Comparison of ENCODE assay signal across 1 cellular context in the genomic region with DNA sequence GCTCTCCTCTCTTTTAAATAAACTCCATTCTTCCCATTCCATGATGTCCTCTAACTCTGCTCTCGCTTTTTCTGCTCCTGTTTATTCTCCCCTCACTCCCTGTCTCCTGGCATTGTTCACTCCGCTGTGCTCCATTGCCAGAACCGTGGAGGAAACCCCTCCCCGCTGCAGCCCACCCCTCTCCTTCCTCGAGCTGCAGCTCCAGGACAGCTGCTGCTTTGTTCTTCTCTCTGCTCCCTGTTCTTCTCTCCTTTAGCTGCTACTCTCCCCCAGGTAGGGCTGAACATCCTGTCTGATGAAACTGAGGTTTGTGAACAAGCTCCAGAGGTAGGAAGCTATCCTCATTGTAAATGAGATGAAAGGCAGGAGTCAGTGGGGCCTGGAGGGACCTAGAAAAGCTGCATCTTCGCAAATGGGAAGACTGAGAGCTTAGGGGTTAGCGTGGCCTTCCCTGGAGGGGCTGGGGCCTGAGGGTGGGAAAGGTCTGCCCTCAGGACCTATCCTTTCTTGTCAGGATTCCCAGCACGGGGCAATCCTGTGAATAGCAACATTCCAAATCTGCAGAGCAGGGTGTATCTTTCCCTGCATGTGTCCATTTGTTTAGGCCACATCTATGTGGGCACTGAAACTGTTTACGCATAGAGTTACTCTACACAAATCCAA.
TF ChIP-seq lines count a peak whose summit lies in the region.

No MANE protein-coding gene starts in this region.

TF ChIP-seq in GM23338, 12 proteins besides CTCF, POLR2A, EP300 and RAD21:
- TF ChIP-seq POLR2AphosphoS5 (IDR thresholded peaks at IDR 0.05; ENCODE audit: low read depth) (no peak), JUNB (IDR thresholded peaks at IDR 0.05; ENCODE audit: unreplicated experiment) (no peak), ZNF114 (CRISPR knock-in tag; IDR thresholded peaks at IDR 0.05) (no peak), REST (IDR thresholded peaks at IDR 0.05; ENCODE audit: unreplicated experiment) (no peak)
